ENCODE assay signal across 1 cellular context in the genomic region with DNA sequence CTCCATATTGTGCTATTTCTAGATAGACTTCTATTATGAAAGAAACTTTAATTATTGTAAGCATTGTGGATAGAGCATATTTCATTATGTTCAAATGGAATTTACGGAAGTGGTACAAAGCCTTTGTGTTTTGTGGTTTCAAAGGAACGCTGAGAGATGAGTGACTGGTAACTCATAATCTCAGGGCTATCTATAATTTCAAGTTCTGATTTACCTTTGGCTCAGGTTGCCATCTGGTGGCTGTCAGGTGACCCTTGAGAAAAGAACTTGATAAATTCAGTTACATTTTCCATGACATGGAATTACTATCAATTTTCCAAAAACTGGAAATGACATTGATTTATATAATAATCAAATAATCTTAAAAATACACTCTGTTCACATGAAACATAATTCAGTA.
TF ChIP-seq lines count a peak whose summit lies in the region.

No MANE protein-coding gene starts in this region.

TF ChIP-seq in GM23338, 12 proteins besides CTCF, POLR2A, EP300 and RAD21 (continued from another document):
- TF ChIP-seq, protein P1, sequence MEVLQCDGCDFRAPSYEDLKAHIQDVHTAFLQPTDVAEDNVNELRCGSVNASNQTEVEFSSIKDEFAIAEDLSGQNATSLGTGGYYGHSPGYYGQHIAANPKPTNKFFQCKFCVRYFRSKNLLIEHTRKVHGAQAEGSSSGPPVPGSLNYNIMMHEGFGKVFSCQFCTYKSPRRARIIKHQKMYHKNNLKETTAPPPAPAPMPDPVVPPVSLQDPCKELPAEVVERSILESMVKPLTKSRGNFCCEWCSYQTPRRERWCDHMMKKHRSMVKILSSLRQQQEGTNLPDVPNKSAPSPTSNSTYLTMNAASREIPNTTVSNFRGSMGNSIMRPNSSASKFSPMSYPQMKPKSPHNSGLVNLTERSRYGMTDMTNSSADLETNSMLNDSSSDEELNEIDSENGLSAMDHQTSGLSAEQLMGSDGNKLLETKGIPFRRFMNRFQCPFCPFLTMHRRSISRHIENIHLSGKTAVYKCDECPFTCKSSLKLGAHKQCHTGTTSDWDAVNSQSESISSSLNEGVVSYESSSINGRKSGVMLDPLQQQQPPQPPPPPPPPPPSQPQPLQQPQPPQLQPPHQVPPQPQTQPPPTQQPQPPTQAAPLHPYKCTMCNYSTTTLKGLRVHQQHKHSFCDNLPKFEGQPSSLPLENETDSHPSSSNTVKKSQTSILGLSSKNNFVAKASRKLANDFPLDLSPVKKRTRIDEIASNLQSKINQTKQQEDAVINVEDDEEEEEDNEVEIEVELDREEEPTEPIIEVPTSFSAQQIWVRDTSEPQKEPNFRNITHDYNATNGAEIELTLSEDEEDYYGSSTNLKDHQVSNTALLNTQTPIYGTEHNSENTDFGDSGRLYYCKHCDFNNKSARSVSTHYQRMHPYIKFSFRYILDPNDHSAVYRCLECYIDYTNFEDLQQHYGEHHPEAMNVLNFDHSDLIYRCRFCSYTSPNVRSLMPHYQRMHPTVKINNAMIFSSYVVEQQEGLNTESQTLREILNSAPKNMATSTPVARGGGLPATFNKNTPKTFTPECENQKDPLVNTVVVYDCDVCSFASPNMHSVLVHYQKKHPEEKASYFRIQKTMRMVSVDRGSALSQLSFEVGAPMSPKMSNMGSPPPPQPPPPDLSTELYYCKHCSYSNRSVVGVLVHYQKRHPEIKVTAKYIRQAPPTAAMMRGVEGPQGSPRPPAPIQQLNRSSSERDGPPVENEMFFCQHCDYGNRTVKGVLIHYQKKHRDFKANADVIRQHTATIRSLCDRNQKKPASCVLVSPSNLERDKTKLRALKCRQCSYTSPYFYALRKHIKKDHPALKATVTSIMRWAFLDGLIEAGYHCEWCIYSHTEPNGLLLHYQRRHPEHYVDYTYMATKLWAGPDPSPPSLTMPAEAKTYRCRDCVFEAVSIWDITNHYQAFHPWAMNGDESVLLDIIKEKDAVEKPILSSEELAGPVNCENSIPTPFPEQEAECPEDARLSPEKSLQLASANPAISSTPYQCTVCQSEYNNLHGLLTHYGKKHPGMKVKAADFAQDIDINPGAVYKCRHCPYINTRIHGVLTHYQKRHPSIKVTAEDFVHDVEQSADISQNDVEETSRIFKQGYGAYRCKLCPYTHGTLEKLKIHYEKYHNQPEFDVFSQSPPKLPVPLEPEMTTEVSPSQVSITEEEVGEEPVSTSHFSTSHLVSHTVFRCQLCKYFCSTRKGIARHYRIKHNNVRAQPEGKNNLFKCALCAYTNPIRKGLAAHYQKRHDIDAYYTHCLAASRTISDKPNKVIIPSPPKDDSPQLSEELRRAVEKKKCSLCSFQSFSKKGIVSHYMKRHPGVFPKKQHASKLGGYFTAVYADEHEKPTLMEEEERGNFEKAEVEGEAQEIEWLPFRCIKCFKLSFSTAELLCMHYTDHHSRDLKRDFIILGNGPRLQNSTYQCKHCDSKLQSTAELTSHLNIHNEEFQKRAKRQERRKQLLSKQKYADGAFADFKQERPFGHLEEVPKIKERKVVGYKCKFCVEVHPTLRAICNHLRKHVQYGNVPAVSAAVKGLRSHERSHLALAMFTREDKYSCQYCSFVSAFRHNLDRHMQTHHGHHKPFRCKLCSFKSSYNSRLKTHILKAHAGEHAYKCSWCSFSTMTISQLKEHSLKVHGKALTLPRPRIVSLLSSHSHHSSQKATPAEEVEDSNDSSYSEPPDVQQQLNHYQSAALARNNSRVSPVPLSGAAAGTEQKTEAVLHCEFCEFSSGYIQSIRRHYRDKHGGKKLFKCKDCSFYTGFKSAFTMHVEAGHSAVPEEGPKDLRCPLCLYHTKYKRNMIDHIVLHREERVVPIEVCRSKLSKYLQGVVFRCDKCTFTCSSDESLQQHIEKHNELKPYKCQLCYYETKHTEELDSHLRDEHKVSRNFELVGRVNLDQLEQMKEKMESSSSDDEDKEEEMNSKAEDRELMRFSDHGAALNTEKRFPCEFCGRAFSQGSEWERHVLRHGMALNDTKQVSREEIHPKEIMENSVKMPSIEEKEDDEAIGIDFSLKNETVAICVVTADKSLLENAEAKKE (CRISPR knock-in tag; IDR thresholded peaks at IDR 0.05) = no peak
- TF ChIP-seq STAT1 (IDR thresholded peaks at IDR 0.05; ENCODE audit: unreplicated experiment) = no peak
TF ChIP-seq in GM23338: peak in this region for 0.
